1 cellular context compared by ENCODE assay signal in genomic region chr6:79078057-79078969, GRCh38.
TF ChIP-seq lines count a peak whose summit lies in the region.

PHIP (minus strand) TSS chr6:79078254; CDS start chr6:79078068, 186 bp downstream.

TF ChIP-seq in HEK293, 187 proteins besides CTCF, POLR2A, EP300 and RAD21 (continued from another document and continues in another):
- TF ChIP-seq ATF2 (tag by site-specific recombination; IDR thresholded peaks at IDR 0.05; ENCODE audit: low read depth) = peak; percentile 25; the same call in 1 of the 2 replicates
- TF ChIP-seq ZNF449 (tag by site-specific recombination; IDR thresholded peaks at IDR 0.05) = peak; percentile 74; the same call in 1 of the 2 replicates
- peak; percentile 43 for TF ChIP-seq ZNF843 (tag by site-specific recombination; IDR thresholded peaks at IDR 0.05)
- TF ChIP-seq ZNF558 (tag by site-specific recombination; IDR thresholded peaks at IDR 0.05) = peak; percentile 89
- no peak; the same call in 1 of the 2 replicates for TF ChIP-seq SALL2 (tag by site-specific recombination; IDR thresholded peaks at IDR 0.05; ENCODE audit: borderline replicate concordance)
- TF ChIP-seq ZNF202 (tag by site-specific recombination; IDR thresholded peaks at IDR 0.05; ENCODE audit: borderline replicate concordance) = no peak
- TF ChIP-seq SP3 (tag by site-specific recombination; IDR thresholded peaks at IDR 0.05) = peak; percentile 86
- 0 out of 2 replicates have a peak, but pooled peaks have one; percentile 24 for TF ChIP-seq ZSCAN23 (tag by site-specific recombination; IDR thresholded peaks at IDR 0.05)
- TF ChIP-seq ZNF48 (tag by site-specific recombination; IDR thresholded peaks at IDR 0.05) = no peak
- TF ChIP-seq PRDM1 (tag by site-specific recombination; IDR thresholded peaks at IDR 0.05) = peak; percentile 61
- peak; percentile 99; the same call in 1 of the 2 replicates for TF ChIP-seq REPIN1 (tag by site-specific recombination; IDR thresholded peaks at IDR 0.05; ENCODE audit: low read depth)
- no peak; the same call in 1 of the 2 replicates for TF ChIP-seq PRDM2 (tag by site-specific recombination; IDR thresholded peaks at IDR 0.05; ENCODE audit: borderline replicate concordance)
- no peak for TF ChIP-seq ZNF473 (tag by site-specific recombination; IDR thresholded peaks at IDR 0.05)
- no peak for TF ChIP-seq ZNF132 (tag by site-specific recombination; IDR thresholded peaks at IDR 0.05; ENCODE audit: borderline replicate concordance)
- TF ChIP-seq TCF7L2 (IDR thresholded peaks at IDR 0.05; ENCODE audit: borderline replicate concordance, low read depth, low read length) = no peak; the same call in 1 of the 2 replicates
- TF ChIP-seq INSM2 (tag by site-specific recombination; IDR thresholded peaks at IDR 0.05) = peak; percentile 95
- TF ChIP-seq TSHZ1 (tag by site-specific recombination; IDR thresholded peaks at IDR 0.05; ENCODE audit: borderline replicate concordance) = peak; percentile 62; the same call in 1 of the 2 replicates
- TF ChIP-seq TRIM28 (IDR thresholded peaks at IDR 0.05; ENCODE audit: borderline replicate concordance, low read length) = peak; percentile 91; the same call in 1 of the 2 replicates
- no peak for TF ChIP-seq ZNF133 (tag by site-specific recombination; IDR thresholded peaks at IDR 0.05)
- TF ChIP-seq ZNF335 (tag by site-specific recombination; conservative IDR thresholded peaks at IDR 0.05) = peak; percentile 44
- TF ChIP-seq KLF10 (tag by site-specific recombination; IDR thresholded peaks at IDR 0.05) = peak; percentile 84
- 0 out of 2 replicates have a peak, but pooled peaks have one; percentile 55 for TF ChIP-seq ZNF707 (tag by site-specific recombination; IDR thresholded peaks at IDR 0.05)
- TF ChIP-seq PATZ1 (tag by site-specific recombination; IDR thresholded peaks at IDR 0.05) = peak; percentile 100
- TF ChIP-seq ZNF391 (tag by site-specific recombination; IDR thresholded peaks at IDR 0.05; ENCODE audit: borderline replicate concordance, low read depth) = peak; percentile 97; the same call in 1 of the 2 replicates
- peak; percentile 99 for TF ChIP-seq ZNF341 (tag by site-specific recombination; IDR thresholded peaks at IDR 0.05; ENCODE audit: low read depth)
- TF ChIP-seq ZNF248 (tag by site-specific recombination; IDR thresholded peaks at IDR 0.05) = no peak
- TF ChIP-seq ZNF629 (tag by site-specific recombination; IDR thresholded peaks at IDR 0.05) = peak; percentile 88
- no peak for TF ChIP-seq ZNF19 (tag by site-specific recombination; IDR thresholded peaks at IDR 0.05; ENCODE audit: low read depth)
- 0 out of 2 replicates have a peak, but pooled peaks have one; percentile 40 for TF ChIP-seq ZNF792 (tag by site-specific recombination; IDR thresholded peaks at IDR 0.05)
- peak; percentile 99; the same call in 1 of the 2 replicates for TF ChIP-seq ZNF501 (tag by site-specific recombination; IDR thresholded peaks at IDR 0.05)
- TF ChIP-seq HIC1 (tag by site-specific recombination; IDR thresholded peaks at IDR 0.05) = peak; percentile 47
- TF ChIP-seq GLI2 (tag by site-specific recombination; IDR thresholded peaks at IDR 0.05; ENCODE audit: borderline replicate concordance, low read depth) = no peak; the same call in 1 of the 2 replicates
- peak; percentile 93 for TF ChIP-seq KLF17 (tag by site-specific recombination; IDR thresholded peaks at IDR 0.05)
- TF ChIP-seq ZBTB21 (tag by site-specific recombination; IDR thresholded peaks at IDR 0.05) = no peak; the same call in 1 of the 2 replicates
- no peak for TF ChIP-seq ZFP3 (tag by site-specific recombination; IDR thresholded peaks at IDR 0.05; ENCODE audit: low read depth)
- TF ChIP-seq BCL11B (tag by site-specific recombination; IDR thresholded peaks at IDR 0.05; ENCODE audit: low read depth) = peak; percentile 95
- TF ChIP-seq ZNF600 (tag by site-specific recombination; IDR thresholded peaks at IDR 0.05) = peak; percentile 97
